In the genomic region with DNA sequence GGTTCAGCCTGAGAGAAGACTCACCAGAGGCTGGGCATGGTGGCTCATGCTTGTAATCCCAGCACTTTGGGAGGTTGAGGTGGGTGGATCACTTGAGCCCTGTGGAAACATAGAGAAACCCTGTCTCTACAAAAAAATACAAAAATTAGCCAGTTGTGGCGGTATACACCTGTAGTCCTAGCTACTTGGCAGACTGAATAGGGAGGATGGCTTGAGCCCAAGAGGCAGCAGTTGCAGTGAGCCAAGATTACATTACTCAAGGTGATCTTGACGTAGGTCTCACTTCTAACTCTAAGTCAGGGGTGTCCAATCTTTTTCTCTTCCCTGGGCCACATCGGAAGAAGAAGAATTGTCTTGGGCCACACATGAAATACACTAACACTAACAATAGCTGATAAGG, we compare ENCODE assay signal across 26 cellular contexts.
"Had no signal": no experiment of that assay in that cellular context is flagged by ENCODE, and none has a peak within 500 bp of the region (broad histone marks: within the 10 kb centered on the region; RNA-seq: fewer than 3 reads in every experiment).

No MANE protein-coding gene starts in this region.

- DNase-seq: hypothalamus; kidney; left colon; left ventricle myocardium inferior; midbrain; mucosa of descending colon; naive thymus-derived CD4-positive, alpha-beta T cell; ovary; posterior cingulate gyrus; retina; right cardiac atrium; small intestine; spleen; stimulated activated CD4-positive, alpha-beta T cell treated with anti-CD3 and anti-CD28 coated beads, Interleukin-4, amount 100 ng/mL, for 24 hours; stimulated activated naive CD4-positive, alpha-beta T cell; tibial artery; trophoblast cell; upper lobe of right lung had no signal

- ATAC-seq: left colon; mucosa of descending colon; naive thymus-derived CD4-positive, alpha-beta T cell; natural killer cell treated with Interleukin-12 subunit alpha and Interleukin-12 subunit beta and Interleukin-15 and Interleukin-18, amount 100 ng/mL, for 72 hours; right cardiac atrium; stimulated activated effector memory CD8-positive, alpha-beta T cell treated with anti-CD3 and anti-CD28 coated beads, Interleukin-12 subunit alpha, Interleukin-12 subunit beta, amount 100 ng/mL, for 72 hours; upper lobe of right lung had no signal

- H3K36me3 ChIP-seq: left ventricle myocardium inferior, ovary, prostate gland, sigmoid colon, spleen, tibial artery, upper lobe of right lung had no signal

- H3K27me3 ChIP-seq: ovary, sigmoid colon, spleen, testis, upper lobe of right lung had no signal

- H3K9me3 ChIP-seq: left ventricle myocardium inferior, mucosa of descending colon, ovary, prostate gland, sigmoid colon, spleen, testis, tibial artery, upper lobe of right lung had no signal

- H3K4me1 ChIP-seq: left ventricle myocardium inferior, prostate gland, sigmoid colon, testis, tibial artery, upper lobe of right lung had no signal

- H3K4me3 ChIP-seq: left ventricle myocardium inferior, lung, mucosa of descending colon, ovary, prostate gland, sigmoid colon, spleen, testis, tibial artery, upper lobe of right lung had no signal

- FAIRE-seq: islet of Langerhans, kidney, small intestine, urothelium cell line had no signal

- H3K27ac ChIP-seq: left ventricle myocardium inferior, ovary, prostate gland, sigmoid colon, spleen, testis, tibial artery, upper lobe of right lung had no signal
